1 cellular context compared by ENCODE assay signal in the genomic region with DNA sequence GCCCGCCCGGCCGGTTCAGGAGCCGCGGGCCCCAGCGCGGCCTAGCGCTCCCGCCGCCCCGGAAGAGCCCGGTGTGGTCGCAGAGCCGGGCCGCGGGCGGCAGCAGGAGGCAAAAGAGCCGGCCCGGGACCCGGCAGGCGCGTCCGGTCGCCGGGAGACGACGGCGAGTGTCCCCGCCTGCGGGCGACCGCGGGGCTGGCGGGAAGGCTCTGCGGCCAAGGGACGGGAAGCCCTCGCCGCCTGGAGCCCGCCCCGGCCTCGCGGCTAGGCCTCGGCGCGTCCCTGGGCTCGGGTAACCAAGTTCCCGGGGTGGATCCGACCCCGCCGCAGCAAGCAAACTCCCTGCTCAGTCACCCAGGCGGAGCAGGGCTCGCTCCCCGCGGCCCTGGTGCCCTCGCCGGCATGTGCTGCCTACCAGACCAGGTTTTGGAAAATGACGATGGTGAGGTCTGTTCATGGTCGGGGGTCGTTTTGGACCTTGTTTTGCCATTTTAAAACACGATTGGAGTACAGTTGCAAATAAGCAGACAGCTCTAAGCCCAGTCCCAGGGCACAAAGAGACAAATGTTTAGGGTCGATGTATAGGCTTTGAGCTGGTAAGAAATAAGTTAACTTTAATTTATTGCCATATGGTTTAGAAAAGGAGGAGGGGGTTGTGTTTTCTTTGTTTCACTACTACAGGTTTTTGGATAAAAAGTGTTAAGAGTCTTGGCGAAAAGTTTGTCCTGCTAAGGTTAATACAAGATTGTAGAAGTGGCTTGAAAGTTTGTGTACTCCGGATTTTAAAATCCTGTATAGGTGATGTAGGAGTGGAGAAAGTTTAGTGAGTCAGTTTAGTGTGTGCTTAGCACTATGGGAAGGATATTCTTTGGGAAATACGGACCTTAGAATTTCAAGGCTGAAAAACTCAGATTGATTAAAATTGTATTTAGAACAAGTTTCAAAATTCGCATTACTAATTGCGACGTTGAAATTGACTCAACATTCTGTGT.
TF ChIP-seq lines count a peak whose summit lies in the region.

No MANE protein-coding gene starts in this region.

TF ChIP-seq in HepG2, 621 proteins besides CTCF, POLR2A, EP300 and RAD21 (continued from another document and continues in another):
- TF ChIP-seq, protein P1, sequence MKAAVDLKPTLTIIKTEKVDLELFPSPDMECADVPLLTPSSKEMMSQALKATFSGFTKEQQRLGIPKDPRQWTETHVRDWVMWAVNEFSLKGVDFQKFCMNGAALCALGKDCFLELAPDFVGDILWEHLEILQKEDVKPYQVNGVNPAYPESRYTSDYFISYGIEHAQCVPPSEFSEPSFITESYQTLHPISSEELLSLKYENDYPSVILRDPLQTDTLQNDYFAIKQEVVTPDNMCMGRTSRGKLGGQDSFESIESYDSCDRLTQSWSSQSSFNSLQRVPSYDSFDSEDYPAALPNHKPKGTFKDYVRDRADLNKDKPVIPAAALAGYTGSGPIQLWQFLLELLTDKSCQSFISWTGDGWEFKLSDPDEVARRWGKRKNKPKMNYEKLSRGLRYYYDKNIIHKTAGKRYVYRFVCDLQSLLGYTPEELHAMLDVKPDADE (CRISPR knock-in tag; IDR thresholded peaks at IDR 0.05), result no peak
- TF ChIP-seq ZNF234 (CRISPR knock-in tag; conservative IDR thresholded peaks at IDR 0.05) (no peak), ZNF225 (CRISPR knock-in tag; IDR thresholded peaks at IDR 0.05) (peak; percentile 93), YEATS2 (CRISPR knock-in tag; IDR thresholded peaks at IDR 0.05; ENCODE audit: borderline replicate concordance) (no peak), HMG20B (CRISPR knock-in tag; conservative IDR thresholded peaks at IDR 0.05) (no peak), ZNF7 (CRISPR knock-in tag; IDR thresholded peaks at IDR 0.05) (no peak), AGO2 (optimal IDR thresholded peaks at IDR 0.05; ENCODE audit: low read depth, low read length) (peak; percentile 70), HDAC1 (CRISPR knock-in tag; IDR thresholded peaks at IDR 0.05) (no peak; the same call in 1 of the 2 replicates), ZNF616 (CRISPR knock-in tag; IDR thresholded peaks at IDR 0.05; ENCODE audit: low read depth) (no peak; the same call in 1 of the 2 replicates), ZNF75D (CRISPR knock-in tag; IDR thresholded peaks at IDR 0.05; ENCODE audit: borderline replicate concordance) (no peak), GZF1 (CRISPR knock-in tag; IDR thresholded peaks at IDR 0.05) (no peak), NR1H2 (CRISPR knock-in tag; IDR thresholded peaks at IDR 0.05; ENCODE audit: borderline replicate concordance, low read depth) (no peak), SAFB2 (CRISPR knock-in tag; IDR thresholded peaks at IDR 0.05; ENCODE audit: borderline replicate concordance, low read depth) (no peak), ZSCAN31 (CRISPR knock-in tag; IDR thresholded peaks at IDR 0.05; ENCODE audit: low read depth) (0 out of 2 replicates have a peak, but pooled peaks have one; percentile 5), RBFOX2 (IDR thresholded peaks at IDR 0.05; ENCODE audit: low read depth, low read length) (peak; percentile 76), ZNF12 (CRISPR knock-in tag; IDR thresholded peaks at IDR 0.05) (0 out of 2 replicates have a peak, but pooled peaks have one; percentile 17), ZFAT (CRISPR knock-in tag; conservative IDR thresholded peaks at IDR 0.05) (no peak), FOXM1 (CRISPR knock-in tag; IDR thresholded peaks at IDR 0.05) (no peak), DPF2 (CRISPR knock-in tag; IDR thresholded peaks at IDR 0.05; ENCODE audit: borderline replicate concordance, low read depth) (no peak), KAT8 (CRISPR knock-in tag; IDR thresholded peaks at IDR 0.05) (peak; percentile 16; the same call in 1 of the 2 replicates), RNF2 (conservative IDR thresholded peaks at IDR 0.05; ENCODE audit: low read depth) (no peak), SPEN (CRISPR knock-in tag; IDR thresholded peaks at IDR 0.05; ENCODE audit: low read depth) (peak; percentile 54; the same call in 1 of the 2 replicates), NBN (conservative IDR thresholded peaks at IDR 0.05) (no peak), ZNF607 (CRISPR knock-in tag; IDR thresholded peaks at IDR 0.05; ENCODE audit: borderline replicate concordance) (0 out of 2 replicates have a peak, but pooled peaks have one; percentile 14)
- TF ChIP-seq, protein P2, sequence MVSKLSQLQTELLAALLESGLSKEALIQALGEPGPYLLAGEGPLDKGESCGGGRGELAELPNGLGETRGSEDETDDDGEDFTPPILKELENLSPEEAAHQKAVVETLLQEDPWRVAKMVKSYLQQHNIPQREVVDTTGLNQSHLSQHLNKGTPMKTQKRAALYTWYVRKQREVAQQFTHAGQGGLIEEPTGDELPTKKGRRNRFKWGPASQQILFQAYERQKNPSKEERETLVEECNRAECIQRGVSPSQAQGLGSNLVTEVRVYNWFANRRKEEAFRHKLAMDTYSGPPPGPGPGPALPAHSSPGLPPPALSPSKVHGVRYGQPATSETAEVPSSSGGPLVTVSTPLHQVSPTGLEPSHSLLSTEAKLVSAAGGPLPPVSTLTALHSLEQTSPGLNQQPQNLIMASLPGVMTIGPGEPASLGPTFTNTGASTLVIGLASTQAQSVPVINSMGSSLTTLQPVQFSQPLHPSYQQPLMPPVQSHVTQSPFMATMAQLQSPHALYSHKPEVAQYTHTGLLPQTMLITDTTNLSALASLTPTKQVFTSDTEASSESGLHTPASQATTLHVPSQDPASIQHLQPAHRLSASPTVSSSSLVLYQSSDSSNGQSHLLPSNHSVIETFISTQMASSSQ (IDR thresholded peaks at IDR 0.05; ENCODE audit: low read depth), result no peak
- TF ChIP-seq, protein P2 (CRISPR knock-in tag; IDR thresholded peaks at IDR 0.05; ENCODE audit: borderline replicate concordance), result no peak
- TF ChIP-seq, protein P3, sequence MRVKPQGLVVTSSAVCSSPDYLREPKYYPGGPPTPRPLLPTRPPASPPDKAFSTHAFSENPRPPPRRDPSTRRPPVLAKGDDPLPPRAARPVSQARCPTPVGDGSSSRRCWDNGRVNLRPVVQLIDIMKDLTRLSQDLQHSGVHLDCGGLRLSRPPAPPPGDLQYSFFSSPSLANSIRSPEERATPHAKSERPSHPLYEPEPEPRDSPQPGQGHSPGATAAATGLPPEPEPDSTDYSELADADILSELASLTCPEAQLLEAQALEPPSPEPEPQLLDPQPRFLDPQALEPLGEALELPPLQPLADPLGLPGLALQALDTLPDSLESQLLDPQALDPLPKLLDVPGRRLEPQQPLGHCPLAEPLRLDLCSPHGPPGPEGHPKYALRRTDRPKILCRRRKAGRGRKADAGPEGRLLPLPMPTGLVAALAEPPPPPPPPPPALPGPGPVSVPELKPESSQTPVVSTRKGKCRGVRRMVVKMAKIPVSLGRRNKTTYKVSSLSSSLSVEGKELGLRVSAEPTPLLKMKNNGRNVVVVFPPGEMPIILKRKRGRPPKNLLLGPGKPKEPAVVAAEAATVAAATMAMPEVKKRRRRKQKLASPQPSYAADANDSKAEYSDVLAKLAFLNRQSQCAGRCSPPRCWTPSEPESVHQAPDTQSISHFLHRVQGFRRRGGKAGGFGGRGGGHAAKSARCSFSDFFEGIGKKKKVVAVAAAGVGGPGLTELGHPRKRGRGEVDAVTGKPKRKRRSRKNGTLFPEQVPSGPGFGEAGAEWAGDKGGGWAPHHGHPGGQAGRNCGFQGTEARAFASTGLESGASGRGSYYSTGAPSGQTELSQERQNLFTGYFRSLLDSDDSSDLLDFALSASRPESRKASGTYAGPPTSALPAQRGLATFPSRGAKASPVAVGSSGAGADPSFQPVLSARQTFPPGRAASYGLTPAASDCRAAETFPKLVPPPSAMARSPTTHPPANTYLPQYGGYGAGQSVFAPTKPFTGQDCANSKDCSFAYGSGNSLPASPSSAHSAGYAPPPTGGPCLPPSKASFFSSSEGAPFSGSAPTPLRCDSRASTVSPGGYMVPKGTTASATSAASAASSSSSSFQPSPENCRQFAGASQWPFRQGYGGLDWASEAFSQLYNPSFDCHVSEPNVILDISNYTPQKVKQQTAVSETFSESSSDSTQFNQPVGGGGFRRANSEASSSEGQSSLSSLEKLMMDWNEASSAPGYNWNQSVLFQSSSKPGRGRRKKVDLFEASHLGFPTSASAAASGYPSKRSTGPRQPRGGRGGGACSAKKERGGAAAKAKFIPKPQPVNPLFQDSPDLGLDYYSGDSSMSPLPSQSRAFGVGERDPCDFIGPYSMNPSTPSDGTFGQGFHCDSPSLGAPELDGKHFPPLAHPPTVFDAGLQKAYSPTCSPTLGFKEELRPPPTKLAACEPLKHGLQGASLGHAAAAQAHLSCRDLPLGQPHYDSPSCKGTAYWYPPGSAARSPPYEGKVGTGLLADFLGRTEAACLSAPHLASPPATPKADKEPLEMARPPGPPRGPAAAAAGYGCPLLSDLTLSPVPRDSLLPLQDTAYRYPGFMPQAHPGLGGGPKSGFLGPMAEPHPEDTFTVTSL (CRISPR knock-in tag; IDR thresholded peaks at IDR 0.05; ENCODE audit: borderline replicate concordance), result no peak; the same call in 1 of the 2 replicates
- TF ChIP-seq, protein P4, sequence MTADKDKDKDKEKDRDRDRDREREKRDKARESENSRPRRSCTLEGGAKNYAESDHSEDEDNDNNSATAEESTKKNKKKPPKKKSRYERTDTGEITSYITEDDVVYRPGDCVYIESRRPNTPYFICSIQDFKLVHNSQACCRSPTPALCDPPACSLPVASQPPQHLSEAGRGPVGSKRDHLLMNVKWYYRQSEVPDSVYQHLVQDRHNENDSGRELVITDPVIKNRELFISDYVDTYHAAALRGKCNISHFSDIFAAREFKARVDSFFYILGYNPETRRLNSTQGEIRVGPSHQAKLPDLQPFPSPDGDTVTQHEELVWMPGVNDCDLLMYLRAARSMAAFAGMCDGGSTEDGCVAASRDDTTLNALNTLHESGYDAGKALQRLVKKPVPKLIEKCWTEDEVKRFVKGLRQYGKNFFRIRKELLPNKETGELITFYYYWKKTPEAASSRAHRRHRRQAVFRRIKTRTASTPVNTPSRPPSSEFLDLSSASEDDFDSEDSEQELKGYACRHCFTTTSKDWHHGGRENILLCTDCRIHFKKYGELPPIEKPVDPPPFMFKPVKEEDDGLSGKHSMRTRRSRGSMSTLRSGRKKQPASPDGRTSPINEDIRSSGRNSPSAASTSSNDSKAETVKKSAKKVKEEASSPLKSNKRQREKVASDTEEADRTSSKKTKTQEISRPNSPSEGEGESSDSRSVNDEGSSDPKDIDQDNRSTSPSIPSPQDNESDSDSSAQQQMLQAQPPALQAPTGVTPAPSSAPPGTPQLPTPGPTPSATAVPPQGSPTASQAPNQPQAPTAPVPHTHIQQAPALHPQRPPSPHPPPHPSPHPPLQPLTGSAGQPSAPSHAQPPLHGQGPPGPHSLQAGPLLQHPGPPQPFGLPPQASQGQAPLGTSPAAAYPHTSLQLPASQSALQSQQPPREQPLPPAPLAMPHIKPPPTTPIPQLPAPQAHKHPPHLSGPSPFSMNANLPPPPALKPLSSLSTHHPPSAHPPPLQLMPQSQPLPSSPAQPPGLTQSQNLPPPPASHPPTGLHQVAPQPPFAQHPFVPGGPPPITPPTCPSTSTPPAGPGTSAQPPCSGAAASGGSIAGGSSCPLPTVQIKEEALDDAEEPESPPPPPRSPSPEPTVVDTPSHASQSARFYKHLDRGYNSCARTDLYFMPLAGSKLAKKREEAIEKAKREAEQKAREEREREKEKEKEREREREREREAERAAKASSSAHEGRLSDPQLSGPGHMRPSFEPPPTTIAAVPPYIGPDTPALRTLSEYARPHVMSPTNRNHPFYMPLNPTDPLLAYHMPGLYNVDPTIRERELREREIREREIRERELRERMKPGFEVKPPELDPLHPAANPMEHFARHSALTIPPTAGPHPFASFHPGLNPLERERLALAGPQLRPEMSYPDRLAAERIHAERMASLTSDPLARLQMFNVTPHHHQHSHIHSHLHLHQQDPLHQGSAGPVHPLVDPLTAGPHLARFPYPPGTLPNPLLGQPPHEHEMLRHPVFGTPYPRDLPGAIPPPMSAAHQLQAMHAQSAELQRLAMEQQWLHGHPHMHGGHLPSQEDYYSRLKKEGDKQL (CRISPR knock-in tag; IDR thresholded peaks at IDR 0.05; ENCODE audit: low read depth), result no peak
- TF ChIP-seq, protein P5, sequence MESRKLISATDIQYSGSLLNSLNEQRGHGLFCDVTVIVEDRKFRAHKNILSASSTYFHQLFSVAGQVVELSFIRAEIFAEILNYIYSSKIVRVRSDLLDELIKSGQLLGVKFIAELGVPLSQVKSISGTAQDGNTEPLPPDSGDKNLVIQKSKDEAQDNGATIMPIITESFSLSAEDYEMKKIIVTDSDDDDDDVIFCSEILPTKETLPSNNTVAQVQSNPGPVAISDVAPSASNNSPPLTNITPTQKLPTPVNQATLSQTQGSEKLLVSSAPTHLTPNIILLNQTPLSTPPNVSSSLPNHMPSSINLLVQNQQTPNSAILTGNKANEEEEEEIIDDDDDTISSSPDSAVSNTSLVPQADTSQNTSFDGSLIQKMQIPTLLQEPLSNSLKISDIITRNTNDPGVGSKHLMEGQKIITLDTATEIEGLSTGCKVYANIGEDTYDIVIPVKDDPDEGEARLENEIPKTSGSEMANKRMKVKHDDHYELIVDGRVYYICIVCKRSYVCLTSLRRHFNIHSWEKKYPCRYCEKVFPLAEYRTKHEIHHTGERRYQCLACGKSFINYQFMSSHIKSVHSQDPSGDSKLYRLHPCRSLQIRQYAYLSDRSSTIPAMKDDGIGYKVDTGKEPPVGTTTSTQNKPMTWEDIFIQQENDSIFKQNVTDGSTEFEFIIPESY (CRISPR knock-in tag; IDR thresholded peaks at IDR 0.05), result no peak
- TF ChIP-seq, protein P6, sequence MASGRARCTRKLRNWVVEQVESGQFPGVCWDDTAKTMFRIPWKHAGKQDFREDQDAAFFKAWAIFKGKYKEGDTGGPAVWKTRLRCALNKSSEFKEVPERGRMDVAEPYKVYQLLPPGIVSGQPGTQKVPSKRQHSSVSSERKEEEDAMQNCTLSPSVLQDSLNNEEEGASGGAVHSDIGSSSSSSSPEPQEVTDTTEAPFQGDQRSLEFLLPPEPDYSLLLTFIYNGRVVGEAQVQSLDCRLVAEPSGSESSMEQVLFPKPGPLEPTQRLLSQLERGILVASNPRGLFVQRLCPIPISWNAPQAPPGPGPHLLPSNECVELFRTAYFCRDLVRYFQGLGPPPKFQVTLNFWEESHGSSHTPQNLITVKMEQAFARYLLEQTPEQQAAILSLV (CRISPR knock-in tag; IDR thresholded peaks at IDR 0.05; ENCODE audit: borderline replicate concordance), result no peak; the same call in 1 of the 2 replicates
- TF ChIP-seq, protein P7, sequence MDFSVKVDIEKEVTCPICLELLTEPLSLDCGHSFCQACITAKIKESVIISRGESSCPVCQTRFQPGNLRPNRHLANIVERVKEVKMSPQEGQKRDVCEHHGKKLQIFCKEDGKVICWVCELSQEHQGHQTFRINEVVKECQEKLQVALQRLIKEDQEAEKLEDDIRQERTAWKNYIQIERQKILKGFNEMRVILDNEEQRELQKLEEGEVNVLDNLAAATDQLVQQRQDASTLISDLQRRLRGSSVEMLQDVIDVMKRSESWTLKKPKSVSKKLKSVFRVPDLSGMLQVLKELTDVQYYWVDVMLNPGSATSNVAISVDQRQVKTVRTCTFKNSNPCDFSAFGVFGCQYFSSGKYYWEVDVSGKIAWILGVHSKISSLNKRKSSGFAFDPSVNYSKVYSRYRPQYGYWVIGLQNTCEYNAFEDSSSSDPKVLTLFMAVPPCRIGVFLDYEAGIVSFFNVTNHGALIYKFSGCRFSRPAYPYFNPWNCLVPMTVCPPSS (IDR thresholded peaks at IDR 0.05), result no peak
